18 cellular contexts compared by ENCODE assay signal in genomic region chr17:349666-350065, GRCh38. TPM values are rescaled to one million over a fixed set of nuclear protein-coding genes. Genes with fewer than 3 reads are reported as not detected.
DNase-seq lines count a peak whose midpoint lies in the region; ATAC-seq and TF ChIP-seq lines count a peak whose summit lies in the region.
"Had no signal": no experiment of that assay in that cellular context is flagged by ENCODE, and none has a peak within 500 bp of the region (broad histone marks: within the 10 kb centered on the region; RNA-seq: fewer than 3 reads in every experiment).

No MANE protein-coding gene starts in this region.

- WGBS in adrenal gland, 4 donors: 29 to 44% (median 40%) methylated on average over 3 of the region's 3 CpGs
- 73 to 80% methylated on average over 3 of the region's 3 CpGs for WGBS in tibial nerve, 2 donors

- no peak for ATAC-seq in HG03095 (IDR thresholded peaks at IDR 0.05; ENCODE audit: unreplicated experiment)

- TF ChIP-seq EP300 in tibial nerve (IDR thresholded peaks at IDR 0.05): no peak

- no peak overlapping the region for H2AFZ ChIP-seq in osteoblast (ENCODE audit: low read length)

- no peaks in the 10 kb centered on the region for H3K79me2 ChIP-seq in osteoblast (ENCODE audit: insufficient read depth, low read length)

- H3K27ac ChIP-seq in adrenal gland: peak overlapping the region in 4 of 5 donors; percentile 70 to 93 (median 82)
- H3K27ac ChIP-seq in left ventricle myocardium inferior (replicated peaks): peak overlapping the region; percentile 91
- no peak overlapping the region for H3K27ac ChIP-seq in osteoblast (ENCODE audit: low read depth, low read length)
- peak overlapping the region in 3 of 4 donors; percentile 70 to 87 (median 83) for H3K27ac ChIP-seq in tibial nerve
- H3K27ac ChIP-seq: neutrophil, SJCRH30 had no signal

- peaks cover 37 to 68% of the 10 kb centered on the region in 2 donors for H3K4me1 ChIP-seq in adrenal gland (replicated peaks in 1 of 2)
- H3K4me1 ChIP-seq in left ventricle myocardium inferior: peaks cover 64% of the 10 kb centered on the region
- H3K4me1 ChIP-seq in osteoblast (ENCODE audit: insufficient read depth, low read length): peaks cover 7% of the 10 kb centered on the region
- H3K4me1 ChIP-seq in tibial nerve: peaks cover 0 to 55% (median 34%) of the 10 kb centered on the region in 4 donors

- H4K20me1 ChIP-seq in osteoblast (ENCODE audit: insufficient read depth, low read length): no peaks in the 10 kb centered on the region

- H3K9me3 ChIP-seq in adrenal gland (replicated peaks in 1 of 3) (no peaks in the 10 kb centered on the region), left ventricle myocardium inferior (replicated peaks) (no peaks in the 10 kb centered on the region), osteoblast (ENCODE audit: low read depth, low read length) (no peaks in the 10 kb centered on the region), tibial nerve (no peaks in the 10 kb centered on the region)
- H3K9me3 ChIP-seq: neutrophil, SJCRH30, testis had no signal

- DNase-seq in adrenal gland: peak in 4 of 7 donors; percentile 40 to 68 (median 58)
- no peak for DNase-seq in left ventricle myocardium inferior
- peak; percentile 53 for DNase-seq in osteoblast (ENCODE audit: insufficient read length, low spot score, missing footprints)
- DNase-seq in tibial nerve (ENCODE audit: low spot score in 2 of 2): no peak
- DNase-seq in foreskin melanocyte: no peak
- no peak for DNase-seq in kidney tubule cell (ENCODE audit: low spot score)
- DNase-seq in stimulated activated naive CD4-positive, alpha-beta T cell treated with Interleukin-2 at 50 U/mL for 16 hours (lab: John Stamatoyannopoulos, UW): no peak
- DNase-seq: activated CD4-positive, alpha-beta T cell treated with anti-CD3 and anti-CD28 coated beads for 1 hour; DND-41; mesendoderm; NCI-H1417; NCI-H2171 treated with DMSO at 0.1 percent for 48 hours; NK-92 treated with Interleukin-12 subunit alpha and Interleukin-12 subunit beta, amount 100 ng/mL, for 24 hours; SJCRH30; T-helper 9 cell; testis had no signal

- H3K36me3 ChIP-seq in adrenal gland (replicated peaks in 1 of 2) (no peaks in the 10 kb centered on the region), left ventricle myocardium inferior (no peaks in the 10 kb centered on the region), osteoblast (ENCODE audit: insufficient read depth, low read length) (no peaks in the 10 kb centered on the region), tibial nerve (no peaks in the 10 kb centered on the region)
- H3K36me3 ChIP-seq: neutrophil, SJCRH30 had no signal

- intact Hi-C loops in adrenal gland (cut with DNase I): no loop called here
- intact Hi-C loops in left ventricle myocardium inferior (cut with micrococcal nuclease): no loop called here

- no peak for TF ChIP-seq POLR2A in adrenal gland (IDR thresholded peaks at IDR 0.05)
- no peak for TF ChIP-seq POLR2A in tibial nerve (IDR thresholded peaks at IDR 0.05)

- H3K27me3 ChIP-seq in adrenal gland: no peaks in the 10 kb centered on the region
- no peaks in the 10 kb centered on the region for H3K27me3 ChIP-seq in left ventricle myocardium inferior (ENCODE audit: low read depth)
- no peaks in the 10 kb centered on the region for H3K27me3 ChIP-seq in osteoblast (ENCODE audit: insufficient read depth, low read length)
- H3K27me3 ChIP-seq in tibial nerve: no peaks in the 10 kb centered on the region
- H3K27me3 ChIP-seq: neutrophil, SJCRH30, testis had no signal

- H3K4me3 ChIP-seq in adrenal gland: no peak overlapping the region
- no peak overlapping the region for H3K4me3 ChIP-seq in left ventricle myocardium inferior
- H3K4me3 ChIP-seq in osteoblast (ENCODE audit: insufficient read depth, low read length): no peak overlapping the region
- no peak overlapping the region for H3K4me3 ChIP-seq in tibial nerve
- H3K4me3 ChIP-seq: SJCRH30, testis had no signal

- TF ChIP-seq CTCF in adrenal gland (IDR thresholded peaks at IDR 0.05) (no peak), left ventricle myocardium inferior (IDR thresholded peaks at IDR 0.05; ENCODE audit: borderline replicate concordance) (no peak), osteoblast (IDR thresholded peaks at IDR 0.05; ENCODE audit: extremely low read depth, low read depth, low read length) (no peak), tibial nerve (IDR thresholded peaks at IDR 0.05) (no peak)

- no peak overlapping the region for H3K4me2 ChIP-seq in osteoblast (ENCODE audit: insufficient read depth, low read length)

RNA-seq across cellular contexts. Expression of gene RPH3AL, which starts 2.9 kb away (rescaled TPM):
- total RNA-seq in adrenal gland (10 to 100 TPM; 23.5 to 79.2 (median 40.7) TPM), left ventricle myocardium inferior (4.0 TPM), osteoblast (2.9 and 3.2 TPM in 2 replicates), tibial nerve (10 to 100 TPM in 3 of 4 donors, 1 to 10 TPM in 1; 9.6 to 62.4 (median 41.9) TPM)
- polyA plus RNA-seq in adrenal gland: 10 to 100 TPM in 1 of 3 donors, 1 to 10 TPM in 2; 7.7 to 19.9 (median 9.3) TPM

Comparison
In these comparisons a context has a peak if more than half of its experiments do, and no peak if none do; other contexts are left out.
1. DNase-seq: peak in adrenal gland (4 of 7) and osteoblast (single experiment); none in left ventricle myocardium inferior (single experiment), tibial nerve (0 of 2), foreskin melanocyte (single experiment), kidney tubule cell (single experiment) and stimulated activated naive CD4-positive, alpha-beta T cell treated with Interleukin-2 at 50 U/mL for 16 hours (single experiment).